ENCODE assay signal across 27 cellular contexts in the genomic region with DNA sequence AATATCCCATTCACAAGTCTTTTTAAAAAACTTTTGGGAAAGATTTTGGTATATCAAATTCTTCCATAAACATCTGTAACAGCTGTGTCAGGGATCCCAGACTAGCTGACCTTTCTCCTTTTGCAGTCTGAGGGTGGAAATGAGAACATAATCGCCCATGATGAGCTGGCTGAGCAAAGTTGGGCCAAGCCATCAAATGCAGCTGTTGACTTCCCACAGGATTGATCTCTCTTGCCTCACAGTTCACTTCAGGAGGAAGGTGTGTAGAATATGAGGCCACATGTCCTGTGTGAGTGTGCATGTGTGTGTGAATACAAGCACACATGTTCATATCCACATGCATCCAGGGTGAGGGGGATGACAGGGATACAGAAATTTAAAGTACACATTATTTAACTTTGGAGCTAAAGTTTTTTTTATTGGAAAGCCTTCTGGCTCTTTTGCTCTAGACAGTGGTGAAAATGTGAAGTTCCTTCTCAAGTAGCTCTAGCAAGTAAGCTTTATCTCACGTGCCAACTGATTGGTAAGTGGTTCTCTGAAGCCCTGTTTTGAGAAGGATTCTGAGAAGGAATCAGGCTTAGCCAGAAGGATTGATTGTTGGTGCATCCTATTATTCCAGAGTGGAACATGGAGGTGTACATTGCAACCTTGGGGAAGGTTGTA.
"Had no signal": no experiment of that assay in that cellular context is flagged by ENCODE, and none has a peak within 500 bp of the region (broad histone marks: within the 10 kb centered on the region; RNA-seq: fewer than 3 reads in every experiment).

No MANE protein-coding gene starts in this region.

- H3K4me1 ChIP-seq: gastrocnemius medialis, transverse colon had no signal

- H3K9me3 ChIP-seq: gastrocnemius medialis, lower lobe of right lung, sigmoid colon, SK-N-SH, stomach, testis, transverse colon had no signal

- H3K27ac ChIP-seq: gastrocnemius medialis, lower lobe of right lung, sigmoid colon, stomach, testis, transverse colon had no signal

- H3K27me3 ChIP-seq: gastrocnemius medialis, sigmoid colon, stomach, testis, transverse colon had no signal

- H3K9ac ChIP-seq: SK-N-SH had no signal

- DNase-seq: activated CD4-positive, alpha-beta memory T cell treated with anti-CD3 and anti-CD28 coated beads for 36 hours; activated CD4-positive, alpha-beta T cell treated with anti-CD3 and anti-CD28 coated beads, Interleukin-2, amount 10 ng/mL, durations not matched to agents 24 days and 14 days; activated CD4-positive, CD25-positive, alpha-beta regulatory T cell treated with anti-CD3 and anti-CD28 coated beads, Interleukin-2, amount 50 U/mL, for 72 hours; activated CD8-positive, alpha-beta memory T cell treated with anti-CD3 and anti-CD28 coated beads, Interleukin-2, amount 50 U/mL, for 4 hours; activated gamma-delta T cell; activated naive CD4-positive, alpha-beta T cell treated with anti-CD3 and anti-CD28 coated beads, Interleukin-2, amount 50 U/mL, for 16 hours; activated T-cell treated with anti-CD3 and anti-CD28 coated beads, Interleukin-2, amount 50 U/mL, for 1 hour; amniotic stem cell; central memory CD4-positive, alpha-beta T cell; gastrocnemius medialis; glutamatergic neuron; hippocampal formation; left cardiac atrium; lower lobe of right lung; mesenchymal stem cell; natural killer cell; posterior cingulate gyrus; sigmoid colon; SK-N-SH; stimulated activated CD4-positive, alpha-beta T cell treated with anti-CD3 and anti-CD28 coated beads, Interleukin-15, amount 100 ng/mL, for 24 hours; stimulated activated CD4-positive, alpha-beta T cell treated with anti-CD3 and anti-CD28 coated beads, Interleukin-2, amount 100 ng/mL, for 24 hours; stimulated activated naive B cell treated with anti-CD40 and anti-IgM and Interleukin-4, amounts not matched to agents 10 μg/mL and 1 μg/mL and 100 μg/mL, for 72 hours; stomach; T-helper 17 cell; testis; transverse colon had no signal

- H3K4me2 ChIP-seq: SK-N-SH had no signal

- ATAC-seq: esophagus mucosa; natural killer cell; stimulated activated naive B cell treated with anti-CD40 and anti-IgM and Interleukin-4, amounts not matched to agents 10 μg/mL and 1 μg/mL and 100 μg/mL, for 72 hours; T-helper 17 cell had no signal

- H3K4me3 ChIP-seq: gastrocnemius medialis, lower lobe of right lung, sigmoid colon, stomach, testis, transverse colon had no signal

- H3K36me3 ChIP-seq: gastrocnemius medialis, lower lobe of right lung, sigmoid colon, stomach, transverse colon had no signal
